ENCODE assay signal across 13 cellular contexts in genomic region chr15:73984208-73984979, GRCh38. TPM values are rescaled to one million over a fixed set of nuclear protein-coding genes. Genes with fewer than 3 reads are reported as not detected.
DNase-seq lines count a peak whose midpoint lies in the region; ATAC-seq, FAIRE-seq and TF ChIP-seq lines count a peak whose summit lies in the region.
"Had no signal": no experiment of that assay in that cellular context is flagged by ENCODE, and none has a peak within 500 bp of the region (broad histone marks: within the 10 kb centered on the region; RNA-seq: fewer than 3 reads in every experiment).

No MANE protein-coding gene starts in this region.

- POLR2A ChIA-PET in activated B cell treated with CpG ODN at 0.5 μM for 24 hours (lab: Charles Lee): interaction anchor here (1.1 kb wide), 1 partner anchor 22 kb away, joined by 3 read pairs; no protein-coding TSS in a partner anchor

- no peak overlapping the region for H3K4me3 Mint-ChIP-seq in activated B cell treated with CpG ODN at 0.5 μM for 24 hours

- peak overlapping the region; percentile 76 for H3K27ac Mint-ChIP-seq in activated B cell treated with CpG ODN at 0.5 μM for 24 hours

- no peak for TF ChIP-seq CTCF in HL-60 (IDR thresholded peaks at IDR 0.05; ENCODE audit: insufficient read depth, low read length)
- no peak for TF ChIP-seq CTCF in activated B cell treated with CpG ODN at 0.5 μM for 24 hours (IDR thresholded peaks at IDR 0.05)
- TF ChIP-seq CTCF in right atrium auricular region (IDR thresholded peaks at IDR 0.05): no peak
- no peak for TF ChIP-seq CTCF in spleen (IDR thresholded peaks at IDR 0.05 in 8 of 11, conservative IDR thresholded peaks at IDR 0.05 in 3 of 11)

- peaks cover 7% of the 10 kb centered on the region for H3K36me3 ChIP-seq in right atrium auricular region
- H3K36me3 ChIP-seq in spleen: peaks cover 0 to 25% (median 0%) of the 10 kb centered on the region in 6 donors

- no peak for FAIRE-seq in GM12891 (lab: Jason Lieb, UNC)
- FAIRE-seq: endothelial cell of umbilical vein, HTR-8/SVneo had no signal

- ATAC-seq in activated B cell treated with CpG ODN at 0.5 μM for 24 hours (ENCODE audit: low read depth) (no peak), HG03432 (IDR thresholded peaks at IDR 0.05; ENCODE audit: unreplicated experiment) (no peak)

- H3K4me1 ChIP-seq in right atrium auricular region: peaks cover 0 to 84% of the 10 kb centered on the region in 2 donors
- H3K4me1 ChIP-seq in spleen: peaks cover 46 to 94% (median 80%) of the 10 kb centered on the region in 6 donors

- CTCF ChIA-PET in activated B cell treated with CpG ODN at 0.5 μM for 24 hours (lab: Charles Lee): interaction anchor here (1.5 to 1.7 kb wide), 2 partner anchors 10 to 11 kb away, joined by 3 to 6 read pairs; partner anchors contain the start of gene PML

- peaks cover 5% of the 10 kb centered on the region for H3K36me3 Mint-ChIP-seq in activated B cell treated with CpG ODN at 0.5 μM for 24 hours (ENCODE audit: low read depth)

- H3K27me3 ChIP-seq in HL-60 (ENCODE audit: insufficient read depth, poor library complexity, severe bottlenecking) (no peaks in the 10 kb centered on the region), right atrium auricular region (no peaks in the 10 kb centered on the region), spleen (replicated peaks in 1 of 7) (no peaks in the 10 kb centered on the region)

- DNase-seq in HL-60 (ENCODE audit: low read depth in 1 of 2, low spot score in 1 of 2): no peak
- DNase-seq in activated B cell treated with CpG ODN at 0.5 μM for 24 hours: no peak
- no peak for DNase-seq in right atrium auricular region (ENCODE audit: low spot score)
- no peak for DNase-seq in spleen
- no peak for DNase-seq in GM12891 (ENCODE audit: insufficient read length, low spot score)
- no peak for DNase-seq in NOMO-1 treated with DMSO at 0.1 percent for 48 hours (lab: John Stamatoyannopoulos, UW; ENCODE audit: unreplicated experiment)
- DNase-seq: activated CD4-positive, CD25-positive, alpha-beta regulatory T cell; DMS53; islet precursor cell; NCI-H187 had no signal

- TF ChIP-seq POLR2A in spleen (IDR thresholded peaks at IDR 0.05) (no peak), GM12891 (IDR thresholded peaks at IDR 0.05; ENCODE audit: low read depth, low read length) (no peak)

- H3K27ac ChIP-seq in HL-60 (replicated peaks) (peak overlapping the region; percentile 41), right atrium auricular region (peak overlapping the region; percentile 92 to 95), spleen (peak overlapping the region in 5 of 8 donors; percentile 8 to 94 (median 81))

- no peak overlapping the region for H3K4me3 ChIP-seq in HL-60 (replicated peaks; ENCODE audit: insufficient read depth, low read length)
- H3K4me3 ChIP-seq in right atrium auricular region: no peak overlapping the region
- H3K4me3 ChIP-seq in spleen: no peak overlapping the region

- H3K4me1 Mint-ChIP-seq in activated B cell treated with CpG ODN at 0.5 μM for 24 hours: peaks cover 78% of the 10 kb centered on the region

- H3K9me3 Mint-ChIP-seq in activated B cell treated with CpG ODN at 0.5 μM for 24 hours: no peaks in the 10 kb centered on the region

- no peaks in the 10 kb centered on the region for H3K27me3 Mint-ChIP-seq in activated B cell treated with CpG ODN at 0.5 μM for 24 hours

- intact Hi-C loops in activated B cell treated with CpG ODN at 0.5 μM for 24 hours (cut with micrococcal nuclease): no loop called here
- intact Hi-C loops in spleen (cut with DNase I; ENCODE audit: low total_unique reads): no loop called here

- 59 to 66% (median 63%) methylated on average over 13 of the region's 13 CpGs for WGBS in spleen, 5 donors

- H3K9me3 ChIP-seq in right atrium auricular region (no peaks in the 10 kb centered on the region), spleen (no peaks in the 10 kb centered on the region)

TF ChIP-seq in GM12891, 5 proteins besides CTCF, POLR2A, EP300 and RAD21:
- TF ChIP-seq TAF1 (IDR thresholded peaks at IDR 0.05; ENCODE audit: low read depth, low read length): no peak
- TF ChIP-seq PAX5 (IDR thresholded peaks at IDR 0.05; ENCODE audit: insufficient read depth, low read length, severe bottlenecking): no peak
- TF ChIP-seq POU2F2 (IDR thresholded peaks at IDR 0.05; ENCODE audit: low read depth, low read length): no peak
- no peak for TF ChIP-seq POLR2AphosphoS5 (IDR thresholded peaks at IDR 0.05; ENCODE audit: low read depth, low read length)
- TF ChIP-seq SPI1 (IDR thresholded peaks at IDR 0.05; ENCODE audit: low read depth, low read length): no peak

RNA-seq across cellular contexts. Expression of gene STOML1, which starts 7.7 kb away (rescaled TPM):
- total RNA-seq in activated B cell treated with CpG ODN at 0.5 μM for 24 hours (8.9 and 10.6 TPM in 2 replicates), right atrium auricular region (10 to 100 TPM; 11.8 to 23.5 TPM), spleen (10 to 100 TPM in 3 of 7 donors, 1 to 10 TPM in 4; 9.0 to 15.2 (median 9.6) TPM)
- 10 to 100 TPM in 2 of 3 donors, 1 to 10 TPM in 1; 8.2 to 12.4 (median 10.4) TPM for polyA plus RNA-seq in spleen
- 6.3 TPM for polyA plus RNA-seq in GM12891 (2012; ENCODE audit: low read depth, missing spikeins)

RNA-seq across cellular contexts. Expression of gene PML, which starts 10.1 kb away (rescaled TPM):
- total RNA-seq in activated B cell treated with CpG ODN at 0.5 μM for 24 hours (58.1 and 62.4 TPM in 2 replicates), right atrium auricular region (10 to 100 TPM; 27.3 to 36.1 TPM), spleen (100 to 1,000 TPM in 2 of 7 donors, 10 to 100 TPM in 5; 79.5 to 127 (median 88.4) TPM)
- polyA plus RNA-seq in spleen: 10 to 100 TPM; 17.5 to 34.6 (median 26.1) TPM
- 47.9 TPM for polyA plus RNA-seq in GM12891 (2012; ENCODE audit: low read depth, missing spikeins)

RNA-seq across cellular contexts. Expression of gene LOXL1, which starts 58.1 kb away (rescaled TPM):
- 0.61 and 1.1 TPM in 2 replicates for total RNA-seq in activated B cell treated with CpG ODN at 0.5 μM for 24 hours
- 10 to 100 TPM; 22.2 to 59.0 TPM for total RNA-seq in right atrium auricular region
- 1 to 10 TPM; 3.3 to 9.4 (median 6.4) TPM for total RNA-seq in spleen
- 10 to 100 TPM in 1 of 3 donors, 1 to 10 TPM in 2; 7.9 to 11.3 (median 9.4) TPM for polyA plus RNA-seq in spleen
- polyA plus RNA-seq in GM12891 (2012; ENCODE audit: low read depth, missing spikeins): not detected

Comparison
In these comparisons a context has a peak if more than half of its experiments do, and no peak if none do; other contexts are left out.
1. H3K27ac ChIP-seq: peak in every context shown above with its lines; median percentile 94 in right atrium auricular region; 81 in spleen; 41 in HL-60.